Comparison of ENCODE assay signal across 2 cellular contexts in genomic region chr5:135529576-135529975, GRCh38. TPM values are rescaled to one million over a fixed set of nuclear protein-coding genes. Genes with fewer than 3 reads are reported as not detected.
"Had no signal": no experiment of that assay in that cellular context is flagged by ENCODE, and none has a peak within 500 bp of the region (broad histone marks: within the 10 kb centered on the region; RNA-seq: fewer than 3 reads in every experiment).

No MANE protein-coding gene starts in this region.

RNA-seq across cellular contexts. Expression of gene NEUROG1, which starts 6.2 kb away (rescaled TPM):
- total RNA-seq: G401, GM12878 had no signal
- polyA plus RNA-seq: GM12878 had no signal

RNA-seq across cellular contexts. Expression of gene CXCL14, which starts 49.2 kb away (rescaled TPM):
- total RNA-seq: G401, GM12878 had no signal
